ENCODE assay signal across 1 cellular context in genomic region chr2:169012191-169012792, GRCh38.
TF ChIP-seq lines count a peak whose summit lies in the region.
"Not testable (repeated sequence)": the region's sequence is repeated elsewhere in the genome, so short reads cannot be mapped to it uniquely, and the experiment has no call there.

No MANE protein-coding gene starts in this region.

TF ChIP-seq in K562, 482 proteins besides CTCF, POLR2A, EP300 and RAD21 (continued from another document and continues in another):
- TF ChIP-seq, protein P1, sequence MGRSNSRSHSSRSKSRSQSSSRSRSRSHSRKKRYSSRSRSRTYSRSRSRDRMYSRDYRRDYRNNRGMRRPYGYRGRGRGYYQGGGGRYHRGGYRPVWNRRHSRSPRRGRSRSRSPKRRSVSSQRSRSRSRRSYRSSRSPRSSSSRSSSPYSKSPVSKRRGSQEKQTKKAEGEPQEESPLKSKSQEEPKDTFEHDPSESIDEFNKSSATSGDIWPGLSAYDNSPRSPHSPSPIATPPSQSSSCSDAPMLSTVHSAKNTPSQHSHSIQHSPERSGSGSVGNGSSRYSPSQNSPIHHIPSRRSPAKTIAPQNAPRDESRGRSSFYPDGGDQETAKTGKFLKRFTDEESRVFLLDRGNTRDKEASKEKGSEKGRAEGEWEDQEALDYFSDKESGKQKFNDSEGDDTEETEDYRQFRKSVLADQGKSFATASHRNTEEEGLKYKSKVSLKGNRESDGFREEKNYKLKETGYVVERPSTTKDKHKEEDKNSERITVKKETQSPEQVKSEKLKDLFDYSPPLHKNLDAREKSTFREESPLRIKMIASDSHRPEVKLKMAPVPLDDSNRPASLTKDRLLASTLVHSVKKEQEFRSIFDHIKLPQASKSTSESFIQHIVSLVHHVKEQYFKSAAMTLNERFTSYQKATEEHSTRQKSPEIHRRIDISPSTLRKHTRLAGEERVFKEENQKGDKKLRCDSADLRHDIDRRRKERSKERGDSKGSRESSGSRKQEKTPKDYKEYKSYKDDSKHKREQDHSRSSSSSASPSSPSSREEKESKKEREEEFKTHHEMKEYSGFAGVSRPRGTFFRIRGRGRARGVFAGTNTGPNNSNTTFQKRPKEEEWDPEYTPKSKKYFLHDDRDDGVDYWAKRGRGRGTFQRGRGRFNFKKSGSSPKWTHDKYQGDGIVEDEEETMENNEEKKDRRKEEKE (IDR thresholded peaks at IDR 0.05; ENCODE audit: borderline replicate concordance in 1 of 2, control insufficient read depth in 1 of 2, low read depth in 2 of 2, low read length in 1 of 2), result peak in 1 of 2 experiments; percentile 85; a peak in 1 of 4 replicates
- TF ChIP-seq, protein P2, sequence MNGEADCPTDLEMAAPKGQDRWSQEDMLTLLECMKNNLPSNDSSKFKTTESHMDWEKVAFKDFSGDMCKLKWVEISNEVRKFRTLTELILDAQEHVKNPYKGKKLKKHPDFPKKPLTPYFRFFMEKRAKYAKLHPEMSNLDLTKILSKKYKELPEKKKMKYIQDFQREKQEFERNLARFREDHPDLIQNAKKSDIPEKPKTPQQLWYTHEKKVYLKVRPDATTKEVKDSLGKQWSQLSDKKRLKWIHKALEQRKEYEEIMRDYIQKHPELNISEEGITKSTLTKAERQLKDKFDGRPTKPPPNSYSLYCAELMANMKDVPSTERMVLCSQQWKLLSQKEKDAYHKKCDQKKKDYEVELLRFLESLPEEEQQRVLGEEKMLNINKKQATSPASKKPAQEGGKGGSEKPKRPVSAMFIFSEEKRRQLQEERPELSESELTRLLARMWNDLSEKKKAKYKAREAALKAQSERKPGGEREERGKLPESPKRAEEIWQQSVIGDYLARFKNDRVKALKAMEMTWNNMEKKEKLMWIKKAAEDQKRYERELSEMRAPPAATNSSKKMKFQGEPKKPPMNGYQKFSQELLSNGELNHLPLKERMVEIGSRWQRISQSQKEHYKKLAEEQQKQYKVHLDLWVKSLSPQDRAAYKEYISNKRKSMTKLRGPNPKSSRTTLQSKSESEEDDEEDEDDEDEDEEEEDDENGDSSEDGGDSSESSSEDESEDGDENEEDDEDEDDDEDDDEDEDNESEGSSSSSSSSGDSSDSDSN (IDR thresholded peaks at IDR 0.05; ENCODE audit: borderline replicate concordance in 1 of 2, low read depth in 2 of 2, low read length in 2 of 2), result 0 out of 4 replicates have a peak, but pooled peaks of 1 of the 2 experiments have one; percentile 12
- TF ChIP-seq ZNF583 (CRISPR knock-in tag; IDR thresholded peaks at IDR 0.05) (peak; percentile 66), ZBTB2 (IDR thresholded peaks at IDR 0.05) (peak; percentile 79), NEUROD1 (IDR thresholded peaks at IDR 0.05; ENCODE audit: borderline replicate concordance, low read depth, low read length, partially characterized antibody) (peak; percentile 80), RAD51 (IDR thresholded peaks at IDR 0.05; ENCODE audit: borderline replicate concordance, low read depth) (peak; percentile 13; the same call in 1 of the 2 replicates), ADNP (tag; IDR thresholded peaks at IDR 0.05) (peak; percentile 37; the same call in 1 of the 2 replicates), NCOA1 (IDR thresholded peaks at IDR 0.05; ENCODE audit: low read depth) (peak; percentile 84; the same call in 1 of the 2 replicates), MAFG (tag; conservative IDR thresholded peaks at IDR 0.05) (peak; percentile 87), FOXP1 (CRISPR knock-in tag; IDR thresholded peaks at IDR 0.05) (peak; percentile 51; the same call in 1 of the 2 replicates), JUND (IDR thresholded peaks at IDR 0.05; ENCODE audit: borderline replicate concordance, low read depth, low read length) (peak; percentile 98), JUND (tag; IDR thresholded peaks at IDR 0.05; ENCODE audit: borderline replicate concordance, low read depth, low read length) (peak; percentile 98; the same call in 2 of the 3 replicates), ZEB2 (IDR thresholded peaks at IDR 0.05) (peak; percentile 82; the same call in 1 of the 2 replicates), TCF7 (IDR thresholded peaks at IDR 0.05; ENCODE audit: borderline replicate concordance) (peak; percentile 85; the same call in 1 of the 2 replicates), SP1 (CRISPR knock-in tag; IDR thresholded peaks at IDR 0.05) (peak; percentile 63; the same call in 1 of the 2 replicates), CBFA2T3 (IDR thresholded peaks at IDR 0.05) (peak; percentile 100), PHF21A (IDR thresholded peaks at IDR 0.05; ENCODE audit: borderline replicate concordance, low read depth) (peak; percentile 93), MYC (IDR thresholded peaks at IDR 0.05; ENCODE audit: low read depth, low read length) (peak; percentile 79), RUNX1 (IDR thresholded peaks at IDR 0.05; ENCODE audit: low read depth) (peak; percentile 87), FOS (IDR thresholded peaks at IDR 0.05; ENCODE audit: extremely low read depth, insufficient read length) (peak; percentile 71), POLR2AphosphoS5 (IDR thresholded peaks at IDR 0.05; ENCODE audit: control insufficient read depth, insufficient read depth, low read depth, low read length) (peak; percentile 98), JUN (IDR thresholded peaks at IDR 0.05; ENCODE audit: borderline replicate concordance, low read depth, low read length) (peak; percentile 97), JUN (CRISPR knock-in tag; IDR thresholded peaks at IDR 0.05; ENCODE audit: borderline replicate concordance) (peak; percentile 71; the same call in 1 of the 2 replicates), GATAD2B (IDR thresholded peaks at IDR 0.05; ENCODE audit: borderline replicate concordance) (0 out of 2 replicates have a peak, but pooled peaks have one; percentile 25), FOXM1 (IDR thresholded peaks at IDR 0.05; ENCODE audit: low read depth) (peak; percentile 93), FOXM1 (CRISPR knock-in tag; IDR thresholded peaks at IDR 0.05; ENCODE audit: low read depth) (peak; percentile 25; the same call in 1 of the 2 replicates), HDAC1 (IDR thresholded peaks at IDR 0.05) (peak; percentile 83 to 99; a peak in 3 of 4 replicates), CXXC5 (CRISPR knock-in tag; IDR thresholded peaks at IDR 0.05) (peak; percentile 92), ID3 (tag; IDR thresholded peaks at IDR 0.05) (0 out of 2 replicates have a peak, but pooled peaks have one; percentile 39), PML (IDR thresholded peaks at IDR 0.05; ENCODE audit: low read length) (peak; percentile 96)
- TF ChIP-seq, protein P3, sequence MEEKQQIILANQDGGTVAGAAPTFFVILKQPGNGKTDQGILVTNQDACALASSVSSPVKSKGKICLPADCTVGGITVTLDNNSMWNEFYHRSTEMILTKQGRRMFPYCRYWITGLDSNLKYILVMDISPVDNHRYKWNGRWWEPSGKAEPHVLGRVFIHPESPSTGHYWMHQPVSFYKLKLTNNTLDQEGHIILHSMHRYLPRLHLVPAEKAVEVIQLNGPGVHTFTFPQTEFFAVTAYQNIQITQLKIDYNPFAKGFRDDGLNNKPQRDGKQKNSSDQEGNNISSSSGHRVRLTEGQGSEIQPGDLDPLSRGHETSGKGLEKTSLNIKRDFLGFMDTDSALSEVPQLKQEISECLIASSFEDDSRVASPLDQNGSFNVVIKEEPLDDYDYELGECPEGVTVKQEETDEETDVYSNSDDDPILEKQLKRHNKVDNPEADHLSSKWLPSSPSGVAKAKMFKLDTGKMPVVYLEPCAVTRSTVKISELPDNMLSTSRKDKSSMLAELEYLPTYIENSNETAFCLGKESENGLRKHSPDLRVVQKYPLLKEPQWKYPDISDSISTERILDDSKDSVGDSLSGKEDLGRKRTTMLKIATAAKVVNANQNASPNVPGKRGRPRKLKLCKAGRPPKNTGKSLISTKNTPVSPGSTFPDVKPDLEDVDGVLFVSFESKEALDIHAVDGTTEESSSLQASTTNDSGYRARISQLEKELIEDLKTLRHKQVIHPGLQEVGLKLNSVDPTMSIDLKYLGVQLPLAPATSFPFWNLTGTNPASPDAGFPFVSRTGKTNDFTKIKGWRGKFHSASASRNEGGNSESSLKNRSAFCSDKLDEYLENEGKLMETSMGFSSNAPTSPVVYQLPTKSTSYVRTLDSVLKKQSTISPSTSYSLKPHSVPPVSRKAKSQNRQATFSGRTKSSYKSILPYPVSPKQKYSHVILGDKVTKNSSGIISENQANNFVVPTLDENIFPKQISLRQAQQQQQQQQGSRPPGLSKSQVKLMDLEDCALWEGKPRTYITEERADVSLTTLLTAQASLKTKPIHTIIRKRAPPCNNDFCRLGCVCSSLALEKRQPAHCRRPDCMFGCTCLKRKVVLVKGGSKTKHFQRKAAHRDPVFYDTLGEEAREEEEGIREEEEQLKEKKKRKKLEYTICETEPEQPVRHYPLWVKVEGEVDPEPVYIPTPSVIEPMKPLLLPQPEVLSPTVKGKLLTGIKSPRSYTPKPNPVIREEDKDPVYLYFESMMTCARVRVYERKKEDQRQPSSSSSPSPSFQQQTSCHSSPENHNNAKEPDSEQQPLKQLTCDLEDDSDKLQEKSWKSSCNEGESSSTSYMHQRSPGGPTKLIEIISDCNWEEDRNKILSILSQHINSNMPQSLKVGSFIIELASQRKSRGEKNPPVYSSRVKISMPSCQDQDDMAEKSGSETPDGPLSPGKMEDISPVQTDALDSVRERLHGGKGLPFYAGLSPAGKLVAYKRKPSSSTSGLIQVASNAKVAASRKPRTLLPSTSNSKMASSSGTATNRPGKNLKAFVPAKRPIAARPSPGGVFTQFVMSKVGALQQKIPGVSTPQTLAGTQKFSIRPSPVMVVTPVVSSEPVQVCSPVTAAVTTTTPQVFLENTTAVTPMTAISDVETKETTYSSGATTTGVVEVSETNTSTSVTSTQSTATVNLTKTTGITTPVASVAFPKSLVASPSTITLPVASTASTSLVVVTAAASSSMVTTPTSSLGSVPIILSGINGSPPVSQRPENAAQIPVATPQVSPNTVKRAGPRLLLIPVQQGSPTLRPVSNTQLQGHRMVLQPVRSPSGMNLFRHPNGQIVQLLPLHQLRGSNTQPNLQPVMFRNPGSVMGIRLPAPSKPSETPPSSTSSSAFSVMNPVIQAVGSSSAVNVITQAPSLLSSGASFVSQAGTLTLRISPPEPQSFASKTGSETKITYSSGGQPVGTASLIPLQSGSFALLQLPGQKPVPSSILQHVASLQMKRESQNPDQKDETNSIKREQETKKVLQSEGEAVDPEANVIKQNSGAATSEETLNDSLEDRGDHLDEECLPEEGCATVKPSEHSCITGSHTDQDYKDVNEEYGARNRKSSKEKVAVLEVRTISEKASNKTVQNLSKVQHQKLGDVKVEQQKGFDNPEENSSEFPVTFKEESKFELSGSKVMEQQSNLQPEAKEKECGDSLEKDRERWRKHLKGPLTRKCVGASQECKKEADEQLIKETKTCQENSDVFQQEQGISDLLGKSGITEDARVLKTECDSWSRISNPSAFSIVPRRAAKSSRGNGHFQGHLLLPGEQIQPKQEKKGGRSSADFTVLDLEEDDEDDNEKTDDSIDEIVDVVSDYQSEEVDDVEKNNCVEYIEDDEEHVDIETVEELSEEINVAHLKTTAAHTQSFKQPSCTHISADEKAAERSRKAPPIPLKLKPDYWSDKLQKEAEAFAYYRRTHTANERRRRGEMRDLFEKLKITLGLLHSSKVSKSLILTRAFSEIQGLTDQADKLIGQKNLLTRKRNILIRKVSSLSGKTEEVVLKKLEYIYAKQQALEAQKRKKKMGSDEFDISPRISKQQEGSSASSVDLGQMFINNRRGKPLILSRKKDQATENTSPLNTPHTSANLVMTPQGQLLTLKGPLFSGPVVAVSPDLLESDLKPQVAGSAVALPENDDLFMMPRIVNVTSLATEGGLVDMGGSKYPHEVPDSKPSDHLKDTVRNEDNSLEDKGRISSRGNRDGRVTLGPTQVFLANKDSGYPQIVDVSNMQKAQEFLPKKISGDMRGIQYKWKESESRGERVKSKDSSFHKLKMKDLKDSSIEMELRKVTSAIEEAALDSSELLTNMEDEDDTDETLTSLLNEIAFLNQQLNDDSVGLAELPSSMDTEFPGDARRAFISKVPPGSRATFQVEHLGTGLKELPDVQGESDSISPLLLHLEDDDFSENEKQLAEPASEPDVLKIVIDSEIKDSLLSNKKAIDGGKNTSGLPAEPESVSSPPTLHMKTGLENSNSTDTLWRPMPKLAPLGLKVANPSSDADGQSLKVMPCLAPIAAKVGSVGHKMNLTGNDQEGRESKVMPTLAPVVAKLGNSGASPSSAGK (IDR thresholded peaks at IDR 0.05), result peak; percentile 67; the same call in 1 of the 2 replicates
- not testable (repeated sequence) for TF ChIP-seq MYC (CRISPR knock-in tag; IDR thresholded peaks at IDR 0.05; ENCODE audit: borderline replicate concordance, low read depth); ID3 (CRISPR knock-in tag; IDR thresholded peaks at IDR 0.05)
- TF ChIP-seq, protein P4, sequence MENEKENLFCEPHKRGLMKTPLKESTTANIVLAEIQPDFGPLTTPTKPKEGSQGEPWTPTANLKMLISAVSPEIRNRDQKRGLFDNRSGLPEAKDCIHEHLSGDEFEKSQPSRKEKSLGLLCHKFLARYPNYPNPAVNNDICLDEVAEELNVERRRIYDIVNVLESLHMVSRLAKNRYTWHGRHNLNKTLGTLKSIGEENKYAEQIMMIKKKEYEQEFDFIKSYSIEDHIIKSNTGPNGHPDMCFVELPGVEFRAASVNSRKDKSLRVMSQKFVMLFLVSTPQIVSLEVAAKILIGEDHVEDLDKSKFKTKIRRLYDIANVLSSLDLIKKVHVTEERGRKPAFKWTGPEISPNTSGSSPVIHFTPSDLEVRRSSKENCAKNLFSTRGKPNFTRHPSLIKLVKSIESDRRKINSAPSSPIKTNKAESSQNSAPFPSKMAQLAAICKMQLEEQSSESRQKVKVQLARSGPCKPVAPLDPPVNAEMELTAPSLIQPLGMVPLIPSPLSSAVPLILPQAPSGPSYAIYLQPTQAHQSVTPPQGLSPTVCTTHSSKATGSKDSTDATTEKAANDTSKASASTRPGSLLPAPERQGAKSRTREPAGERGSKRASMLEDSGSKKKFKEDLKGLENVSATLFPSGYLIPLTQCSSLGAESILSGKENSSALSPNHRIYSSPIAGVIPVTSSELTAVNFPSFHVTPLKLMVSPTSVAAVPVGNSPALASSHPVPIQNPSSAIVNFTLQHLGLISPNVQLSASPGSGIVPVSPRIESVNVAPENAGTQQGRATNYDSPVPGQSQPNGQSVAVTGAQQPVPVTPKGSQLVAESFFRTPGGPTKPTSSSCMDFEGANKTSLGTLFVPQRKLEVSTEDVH (IDR thresholded peaks at IDR 0.05; ENCODE audit: low read depth, partially characterized antibody), result peak; percentile 62
